Comparison of ENCODE assay signal across 8 cellular contexts in the genomic region with DNA sequence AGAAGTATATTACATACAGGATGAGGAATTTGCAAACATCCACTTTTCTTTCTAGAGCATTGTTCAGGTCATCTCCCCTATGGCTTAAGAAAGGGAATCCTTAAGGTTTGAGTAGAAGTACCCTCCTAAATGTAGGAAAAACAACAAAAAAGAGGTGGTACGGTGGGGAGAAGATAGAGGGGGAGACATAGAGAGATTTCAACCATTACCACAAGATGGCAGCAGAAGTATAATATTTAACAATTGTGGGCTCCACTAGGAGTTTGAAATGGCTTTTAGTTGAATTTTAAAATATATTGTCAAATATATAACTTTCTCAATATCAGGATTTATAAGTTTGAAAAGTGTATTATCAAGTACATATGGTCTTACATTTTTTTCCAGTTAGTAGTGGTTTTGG.
A peak's percentile ranks its signal among the peaks of the same experiment; 100 is the strongest.
DNase-seq lines count a peak whose midpoint lies in the region; ATAC-seq, FAIRE-seq and TF ChIP-seq lines count a peak whose summit lies in the region.
"Had no signal": no experiment of that assay in that cellular context is flagged by ENCODE, and none has a peak within 500 bp of the region (broad histone marks: within the 10 kb centered on the region; RNA-seq: fewer than 3 reads in every experiment).

No MANE protein-coding gene starts in this region.

- H3K4me2 ChIP-seq in astrocyte (ENCODE audit: low read length) (peak overlapping the region; percentile 47), HepG2 (ENCODE audit: low read depth, low read length) (no peak overlapping the region)

- TF ChIP-seq CTCF in GM12873 (IDR thresholded peaks at IDR 0.05; ENCODE audit: insufficient read depth, low read depth, low read length, missing control alignments) (peak; percentile 55), astrocyte (IDR thresholded peaks at IDR 0.05; ENCODE audit: insufficient read depth, low read depth, low read length) (peak; percentile 53), HepG2 (CRISPR knock-in tag; IDR thresholded peaks at IDR 0.05) (peak; percentile 40)

- DNase-seq in astrocyte (ENCODE audit: low read depth) (no peak), HepG2 (ENCODE audit: low spot score) (no peak), DMS79 treated with DMSO at 0.1 percent for 48 hours (lab: John Stamatoyannopoulos, UW) (no peak)
- DNase-seq in activated effector memory CD4-positive, alpha-beta T cell treated with Interleukin-2 at 50 U/mL for 16 hours: no peak
- no peak for DNase-seq in stimulated activated CD4-positive, alpha-beta T cell treated with anti-CD3 and anti-CD28 coated beads, Interleukin-12 subunit alpha, Interleukin-12 subunit beta, amount 100 ng/mL, for 4 hours
- DNase-seq: activated B cell treated with CpG ODN at 0.5 μM for 24 hours had no signal

- POLR2A ChIA-PET in HepG2 (lab: Yijun Ruan, JAX): no interaction called here

- H3K4me1 Mint-ChIP-seq in astrocyte (ENCODE audit: low read depth, unreplicated experiment): peaks cover 21% of the 10 kb centered on the region
- H3K4me1 Mint-ChIP-seq: activated B cell treated with CpG ODN at 0.5 μM for 24 hours had no signal

- no peak for TF ChIP-seq EP300 in HepG2 (IDR thresholded peaks at IDR 0.05; ENCODE audit: low read depth in 2 of 2, low read length in 2 of 2)
- TF ChIP-seq EP300 in HepG2 (CRISPR knock-in tag; IDR thresholded peaks at IDR 0.05; ENCODE audit: borderline replicate concordance): no peak

- H3K9me3 Mint-ChIP-seq in astrocyte (ENCODE audit: unreplicated experiment): no peaks in the 10 kb centered on the region
- H3K9me3 Mint-ChIP-seq: activated B cell treated with CpG ODN at 0.5 μM for 24 hours had no signal

- H3K27me3 ChIP-seq in astrocyte (ENCODE audit: insufficient read depth, low read length) (no peaks in the 10 kb centered on the region), HepG2 (ENCODE audit: control insufficient read depth in 1 of 2, insufficient read depth in 2 of 2, low read length in 2 of 2) (peaks cover 0 to 15% of the 10 kb centered on the region in 2 experiments; a peak in 3 of 5 replicates)

- BruUV-seq in HepG2 (replicated peaks; lab: Mats Ljungman, UMichigan): no TSS peak

- TF ChIP-seq POLR2A in HepG2 (IDR thresholded peaks at IDR 0.05; ENCODE audit: insufficient read depth in 1 of 2, low read depth in 2 of 2, low read length in 2 of 2): no peak

- in situ Hi-C loops in HepG2 (cut with HindIII; ENCODE audit: extremely low pct_ligation_motif_present, low pct_unique_long_range_greater_than_20kb): loop anchor here (25.0 kb wide), 1 partner anchor 1211 kb away; no protein-coding TSS in a partner anchor

- FAIRE-seq in astrocyte (lab: Jason Lieb, UNC) (no peak), HepG2 (lab: Jason Lieb, UNC) (no peak)

- CTCF ChIA-PET in HepG2 (lab: Yijun Ruan, JAX; ENCODE audit: low intra/inter-chr PET ratio, low total read pairs): interaction anchor here (0.9 to 1.3 kb wide), 2 partner anchors 64 to 212 kb away, joined by 3 to 4 read pairs; no protein-coding TSS in a partner anchor

- H3K4me3 Mint-ChIP-seq in astrocyte (ENCODE audit: unreplicated experiment): no peak overlapping the region
- H3K4me3 Mint-ChIP-seq: activated B cell treated with CpG ODN at 0.5 μM for 24 hours had no signal

- intact Hi-C loops in HepG2 (cut with micrococcal nuclease; ENCODE audit: unreplicated experiment): loop anchor here (2.0 kb wide), 1 partner anchor 1211 kb away; no protein-coding TSS in a partner anchor

- H3K36me3 Mint-ChIP-seq in astrocyte (ENCODE audit: low read depth, unreplicated experiment): no peaks in the 10 kb centered on the region

- H3K4me3 ChIP-seq in astrocyte (ENCODE audit: insufficient read depth, low read depth, low read length): no peak overlapping the region
- no peak overlapping the region for H3K4me3 ChIP-seq in HepG2 (replicated peaks in 1 of 3; ENCODE audit: insufficient read depth in 1 of 3, low read depth in 2 of 3, low read length in 3 of 3)

- WGBS in HepG2 (ENCODE audit: low lambda C conversion rate): 2% methylated on average over 1 of the region's 1 CpG

- no peaks in the 10 kb centered on the region for H4K20me1 ChIP-seq in astrocyte (ENCODE audit: insufficient read depth, low read length)
- H4K20me1 ChIP-seq in HepG2 (ENCODE audit: insufficient read depth, low read length): no peaks in the 10 kb centered on the region

- peak overlapping the region; percentile 79 for H3K27ac Mint-ChIP-seq in astrocyte (ENCODE audit: unreplicated experiment)
- H3K27ac Mint-ChIP-seq: activated B cell treated with CpG ODN at 0.5 μM for 24 hours had no signal

- H3K36me3 ChIP-seq in astrocyte (ENCODE audit: insufficient read depth, low read length) (no peaks in the 10 kb centered on the region), HepG2 (replicated peaks in 1 of 2; ENCODE audit: control insufficient read depth in 1 of 2, insufficient read depth in 2 of 2, low read length in 2 of 2) (no peaks in the 10 kb centered on the region)

- H3K27ac ChIP-seq in astrocyte (ENCODE audit: low read depth, low read length): peak overlapping the region; percentile 80
- H3K27ac ChIP-seq in HepG2 (ENCODE audit: extremely low read length, insufficient read depth, low read length): no peak overlapping the region

- peak; percentile 67 for ATAC-seq in HG03432 (IDR thresholded peaks at IDR 0.05; ENCODE audit: unreplicated experiment)
- peak; percentile 71 for ATAC-seq in HepG2

- H2AFZ ChIP-seq in astrocyte (ENCODE audit: low read depth, low read length): no peak overlapping the region
- H2AFZ ChIP-seq in HepG2 (ENCODE audit: low read length): no peak overlapping the region

- H3K27me3 Mint-ChIP-seq in astrocyte (ENCODE audit: low read depth, unreplicated experiment): peaks cover 2% of the 10 kb centered on the region

- H3K79me2 ChIP-seq in astrocyte (ENCODE audit: insufficient read depth, low read length) (no peaks in the 10 kb centered on the region), HepG2 (ENCODE audit: insufficient read depth, low read length) (no peaks in the 10 kb centered on the region)

- H3K9me3 ChIP-seq in astrocyte (ENCODE audit: insufficient read depth, low read depth, low read length) (no peaks in the 10 kb centered on the region), HepG2 (ENCODE audit: low read length) (no peaks in the 10 kb centered on the region)

- TF ChIP-seq RAD21 in HepG2 (CRISPR knock-in tag; IDR thresholded peaks at IDR 0.05): no peak

- H3K9ac ChIP-seq in astrocyte (ENCODE audit: low read length) (peak overlapping the region; percentile 43), HepG2 (ENCODE audit: insufficient read depth, low read depth, low read length) (no peak overlapping the region)

- H3K4me1 ChIP-seq in astrocyte (ENCODE audit: insufficient read depth, low read length): peaks cover 2% of the 10 kb centered on the region
- no peaks in the 10 kb centered on the region for H3K4me1 ChIP-seq in HepG2 (ENCODE audit: insufficient read depth, low read length)

TF ChIP-seq in HepG2, 621 proteins besides CTCF, POLR2A, EP300 and RAD21:
- TF ChIP-seq HNF4G (IDR thresholded peaks at IDR 0.05; ENCODE audit: borderline replicate concordance, low read depth, low read length) (no peak), HNF4G (CRISPR knock-in tag; IDR thresholded peaks at IDR 0.05; ENCODE audit: borderline replicate concordance, low read depth) (no peak), TMF1 (CRISPR knock-in tag; IDR thresholded peaks at IDR 0.05; ENCODE audit: low read depth) (no peak), ZNF83 (CRISPR knock-in tag; IDR thresholded peaks at IDR 0.05; ENCODE audit: borderline replicate concordance) (no peak), NFE2 (CRISPR knock-in tag; IDR thresholded peaks at IDR 0.05) (no peak), ATF1 (CRISPR knock-in tag; IDR thresholded peaks at IDR 0.05) (no peak), STAG1 (CRISPR knock-in tag; IDR thresholded peaks at IDR 0.05) (peak; percentile 39), ZNF431 (CRISPR knock-in tag; IDR thresholded peaks at IDR 0.05; ENCODE audit: borderline replicate concordance, low read depth) (no peak)
- TF ChIP-seq, protein P1, sequence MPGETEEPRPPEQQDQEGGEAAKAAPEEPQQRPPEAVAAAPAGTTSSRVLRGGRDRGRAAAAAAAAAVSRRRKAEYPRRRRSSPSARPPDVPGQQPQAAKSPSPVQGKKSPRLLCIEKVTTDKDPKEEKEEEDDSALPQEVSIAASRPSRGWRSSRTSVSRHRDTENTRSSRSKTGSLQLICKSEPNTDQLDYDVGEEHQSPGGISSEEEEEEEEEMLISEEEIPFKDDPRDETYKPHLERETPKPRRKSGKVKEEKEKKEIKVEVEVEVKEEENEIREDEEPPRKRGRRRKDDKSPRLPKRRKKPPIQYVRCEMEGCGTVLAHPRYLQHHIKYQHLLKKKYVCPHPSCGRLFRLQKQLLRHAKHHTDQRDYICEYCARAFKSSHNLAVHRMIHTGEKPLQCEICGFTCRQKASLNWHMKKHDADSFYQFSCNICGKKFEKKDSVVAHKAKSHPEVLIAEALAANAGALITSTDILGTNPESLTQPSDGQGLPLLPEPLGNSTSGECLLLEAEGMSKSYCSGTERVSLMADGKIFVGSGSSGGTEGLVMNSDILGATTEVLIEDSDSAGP (CRISPR knock-in tag; IDR thresholded peaks at IDR 0.05; ENCODE audit: borderline replicate concordance): no peak
- TF ChIP-seq, protein P2, sequence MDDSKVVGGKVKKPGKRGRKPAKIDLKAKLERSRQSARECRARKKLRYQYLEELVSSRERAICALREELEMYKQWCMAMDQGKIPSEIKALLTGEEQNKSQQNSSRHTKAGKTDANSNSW (CRISPR knock-in tag; IDR thresholded peaks at IDR 0.05; ENCODE audit: borderline replicate concordance): no peak
